In genomic region chr5:36607838-36608783, GRCh38 we compare ENCODE assay signal across 11 cellular contexts. TPM values are rescaled to one million over a fixed set of nuclear protein-coding genes. Genes with fewer than 3 reads are reported as not detected.
A peak's percentile ranks its signal among the peaks of the same experiment; 100 is the strongest.
DNase-seq lines count a peak whose midpoint lies in the region; ATAC-seq and TF ChIP-seq lines count a peak whose summit lies in the region.
"Had no signal": no experiment of that assay in that cellular context is flagged by ENCODE, and none has a peak within 500 bp of the region (broad histone marks: within the 10 kb centered on the region; RNA-seq: fewer than 3 reads in every experiment).

No MANE protein-coding gene starts in this region.

- H3K27ac ChIP-seq in HEK293 (ENCODE audit: extremely low read depth, low read depth, low read length) (no peak overlapping the region), hepatocyte (no peak overlapping the region), smooth muscle cell (ENCODE audit: low read depth) (peak overlapping the region; percentile 88)
- H3K27ac ChIP-seq: parathyroid adenoma had no signal

- H4K20me1 ChIP-seq in hepatocyte (ENCODE audit: insufficient read depth, poor library complexity, severe bottlenecking): no peaks in the 10 kb centered on the region
- no peaks in the 10 kb centered on the region for H4K20me1 ChIP-seq in smooth muscle cell (ENCODE audit: low read depth)

- H3K27me3 ChIP-seq in hepatocyte (no peaks in the 10 kb centered on the region), smooth muscle cell (ENCODE audit: low read depth) (no peaks in the 10 kb centered on the region)

- 49% methylated on average over 9 of the region's 10 CpGs for WGBS in hepatocyte (ENCODE audit: low lambda C conversion rate, missing lambda C conversion rate)
- whole genome bisulfite sequencing in smooth muscle cell (ENCODE audit: low lambda C conversion rate): 35% methylated on average over 10 of the region's 10 CpGs

- H3K4me1 ChIP-seq in HEK293 (ENCODE audit: control insufficient read depth, insufficient read depth, low read length): peaks cover 16% of the 10 kb centered on the region
- no peaks in the 10 kb centered on the region for H3K4me1 ChIP-seq in hepatocyte (ENCODE audit: insufficient read depth)
- peaks cover 36% of the 10 kb centered on the region for H3K4me1 ChIP-seq in smooth muscle cell (ENCODE audit: low read depth)
- H3K4me1 ChIP-seq: parathyroid adenoma had no signal

- H3K4me3 ChIP-seq in HEK293 (ENCODE audit: low read depth, low read length) (peak overlapping the region; percentile 57), hepatocyte (peak overlapping the region; percentile 72), smooth muscle cell (peak overlapping the region; percentile 58)
- H3K4me3 ChIP-seq: K562 had no signal

- H3K79me2 ChIP-seq in hepatocyte (peaks cover 43% of the 10 kb centered on the region), smooth muscle cell (ENCODE audit: low read depth) (peaks cover 9% of the 10 kb centered on the region)
- H3K79me2 ChIP-seq: parathyroid adenoma had no signal

- H3K36me3 ChIP-seq in HEK293 (ENCODE audit: control insufficient read depth in 2 of 2, insufficient read depth in 1 of 2, low read length in 2 of 2) (peaks cover 8 to 34% of the 10 kb centered on the region in 2 experiments; a peak in 2 of 3 replicates), hepatocyte (replicated peaks; ENCODE audit: insufficient read depth, low read depth) (peaks cover 5% of the 10 kb centered on the region), smooth muscle cell (ENCODE audit: low read depth) (no peaks in the 10 kb centered on the region)

- DNase-seq in amniotic epithelial cell (ENCODE audit: low read depth): peak; percentile 89
- peak; percentile 23 for DNase-seq in hepatocyte (ENCODE audit: low spot score)
- DNase-seq in smooth muscle cell (lab: John Stamatoyannopoulos, UW; ENCODE audit: unreplicated experiment): no peak
- DNase-seq in activated effector memory CD4-positive, alpha-beta T cell treated with Interleukin-2 at 50 U/mL for 16 hours: no peak
- no peak for DNase-seq in activated CD4-positive, alpha-beta T cell treated with anti-CD3 and anti-CD28 coated beads for 4 hours
- DNase-seq in stimulated activated CD8-positive, alpha-beta memory T cell treated with anti-CD3 and anti-CD28 coated beads, Interleukin-4, amount 100 ng/mL, for 48 hours: no peak
- DNase-seq: stimulated activated naive CD4-positive, alpha-beta T cell had no signal

- H3F3A ChIP-seq in smooth muscle cell (ENCODE audit: low read depth): peaks cover 10% of the 10 kb centered on the region

- POLR2A ChIA-PET in HEK293 (lab: Yijun Ruan, JAX): interaction anchor here (1.1 to 1.9 kb wide), 3 partner anchors 82 to 106 kb away, joined by 3 to 8 read pairs (median 5); no protein-coding TSS in a partner anchor

- TF ChIP-seq CTCF in HEK293 (tag by site-specific recombination; IDR thresholded peaks at IDR 0.05) (no peak), hepatocyte (IDR thresholded peaks at IDR 0.05; ENCODE audit: poor library complexity) (no peak), smooth muscle cell (IDR thresholded peaks at IDR 0.05; ENCODE audit: borderline replicate concordance, insufficient read depth, poor library complexity, severe bottlenecking) (no peak)

- CTCF ChIA-PET in HEK293 (lab: Yijun Ruan, JAX): interaction anchor here (0.6 to 1.5 kb wide), 5 partner anchors 83 to 528 kb away, joined by 3 to 8 read pairs (median 3); no protein-coding TSS in a partner anchor

- H3K9ac ChIP-seq in smooth muscle cell (ENCODE audit: low read depth): peak overlapping the region; percentile 84
- H3K9ac ChIP-seq: parathyroid adenoma had no signal

- H2AFZ ChIP-seq in hepatocyte (no peak overlapping the region), smooth muscle cell (ENCODE audit: low read depth) (no peak overlapping the region)
- H2AFZ ChIP-seq: parathyroid adenoma had no signal

- H3K4me2 ChIP-seq in hepatocyte: peak overlapping the region; percentile 81
- peak overlapping the region; percentile 90 for H3K4me2 ChIP-seq in smooth muscle cell

- no peak for ATAC-seq in HG03439 (IDR thresholded peaks at IDR 0.05; ENCODE audit: unreplicated experiment)
- ATAC-seq: K562 had no signal

- no peaks in the 10 kb centered on the region; the same call in 1 of the 2 replicates for H3K9me3 ChIP-seq in HEK293 (ENCODE audit: control insufficient read depth, insufficient read depth, low read depth, low read length)
- no peaks in the 10 kb centered on the region for H3K9me3 ChIP-seq in hepatocyte (ENCODE audit: low read depth)
- H3K9me3 ChIP-seq in smooth muscle cell (replicated peaks; ENCODE audit: low read depth): no peaks in the 10 kb centered on the region

- H3K9me2 ChIP-seq in hepatocyte (replicated peaks; ENCODE audit: insufficient read depth): no peaks in the 10 kb centered on the region

TF ChIP-seq in HEK293, 187 proteins besides CTCF, POLR2A, EP300 and RAD21 (continues in another document):
- TF ChIP-seq ZBTB1 (tag by site-specific recombination; IDR thresholded peaks at IDR 0.05): no peak
- 0 out of 2 replicates have a peak, but pooled peaks have one; percentile 37 for TF ChIP-seq IKZF3 (tag by site-specific recombination; IDR thresholded peaks at IDR 0.05)
- TF ChIP-seq ZNF398 (tag by site-specific recombination; IDR thresholded peaks at IDR 0.05): peak; percentile 44
- TF ChIP-seq PRDM1 (tag by site-specific recombination; IDR thresholded peaks at IDR 0.05): peak; percentile 41; the same call in 1 of the 2 replicates
- peak; percentile 94 for TF ChIP-seq GFI1B (tag by site-specific recombination; IDR thresholded peaks at IDR 0.05)
- no peak for TF ChIP-seq ZNF664 (tag by site-specific recombination; IDR thresholded peaks at IDR 0.05)
- TF ChIP-seq PRDM2 (tag by site-specific recombination; IDR thresholded peaks at IDR 0.05; ENCODE audit: borderline replicate concordance): no peak
- TF ChIP-seq ZNF366 (tag by site-specific recombination; conservative IDR thresholded peaks at IDR 0.05): peak; percentile 37; the same call in 1 of the 2 replicates
- peak; percentile 96 for TF ChIP-seq ZNF600 (tag by site-specific recombination; IDR thresholded peaks at IDR 0.05)

RNA-seq across cellular contexts. Expression of gene SLC1A3, which starts 1.7 kb away (rescaled TPM):
- total RNA-seq in hepatocyte (42.3 and 44.1 TPM in 2 replicates), smooth muscle cell (6.8 and 7.2 TPM in 2 replicates)
- polyA plus RNA-seq in hepatocyte (32.3 and 39.6 TPM in 2 replicates), smooth muscle cell (2.1 and 3.1 TPM in 2 replicates)
- polyA plus RNA-seq: K562 had no signal

Comparison
In these comparisons a context has a peak if more than half of its experiments do, and no peak if none do; other contexts are left out.
1. DNase-seq: peak in amniotic epithelial cell (single experiment) and hepatocyte (single experiment); none in smooth muscle cell (single experiment), activated effector memory CD4-positive, alpha-beta T cell treated with Interleukin-2 at 50 U/mL for 16 hours (single experiment), activated CD4-positive, alpha-beta T cell treated with anti-CD3 and anti-CD28 coated beads for 4 hours (0 of 2) and stimulated activated CD8-positive, alpha-beta memory T cell treated with anti-CD3 and anti-CD28 coated beads, Interleukin-4, amount 100 ng/mL, for 48 hours (single experiment).
2. Peak in every context shown above with its lines, with median percentiles within 50 percentile points of each other: H3K4me3 ChIP-seq.